20 cellular contexts compared by ENCODE assay signal in genomic region chr4:155539746-155540145, GRCh38.
DNase-seq lines count a peak whose midpoint lies in the region; ATAC-seq and TF ChIP-seq lines count a peak whose summit lies in the region.
"Had no signal": no experiment of that assay in that cellular context is flagged by ENCODE, and none has a peak within 500 bp of the region (broad histone marks: within the 10 kb centered on the region; RNA-seq: fewer than 3 reads in every experiment).

No MANE protein-coding gene starts in this region.

- no peaks in the 10 kb centered on the region for H3K9me3 ChIP-seq in Karpas-422 (ENCODE audit: low read length)

- TF ChIP-seq CTCF in astrocyte of the spinal cord (IDR thresholded peaks at IDR 0.05; ENCODE audit: low read depth, low read length) = no peak
- TF ChIP-seq CTCF in fibroblast of mammary gland (conservative IDR thresholded peaks at IDR 0.05; ENCODE audit: control insufficient read depth, insufficient read depth, low read depth, low read length) = no peak

- H3K36me3 ChIP-seq in Karpas-422 (ENCODE audit: insufficient read depth, low read length) = no peaks in the 10 kb centered on the region

- no peaks in the 10 kb centered on the region for H3K9me2 ChIP-seq in Karpas-422 (replicated peaks; ENCODE audit: insufficient read depth, low read length)

- H3K79me2 ChIP-seq in Karpas-422 (ENCODE audit: low read length) = no peaks in the 10 kb centered on the region

- no peak overlapping the region for H3K9ac ChIP-seq in Karpas-422 (ENCODE audit: low read length)

- H3K4me3 ChIP-seq in Karpas-422 (ENCODE audit: low read length) (no peak overlapping the region), astrocyte of the spinal cord (ENCODE audit: low read depth, low read length) (no peak overlapping the region), fibroblast of mammary gland (ENCODE audit: control insufficient read depth, low read depth, low read length) (no peak overlapping the region)

- no peaks in the 10 kb centered on the region for H4K20me1 ChIP-seq in Karpas-422 (ENCODE audit: insufficient read depth, low read depth, low read length)

- ATAC-seq in GM18867 (IDR thresholded peaks at IDR 0.05; ENCODE audit: unreplicated experiment) = no peak

- peaks cover 47% of the 10 kb centered on the region for H3K4me1 ChIP-seq in Karpas-422 (ENCODE audit: low read length)

- DNase-seq in Karpas-422 (no peak), astrocyte of the spinal cord (ENCODE audit: low read depth, low spot score) (peak; percentile 36), fibroblast of mammary gland (ENCODE audit: low read depth) (peak; percentile 59), renal cortical epithelial cell (ENCODE audit: low read depth) (peak; percentile 60), NCI-H2196 (lab: John Stamatoyannopoulos, UW; ENCODE audit: unreplicated experiment) (no peak), NCI-H2196 treated with DMSO at 0.1 percent for 48 hours (lab: John Stamatoyannopoulos, UW; ENCODE audit: unreplicated experiment) (no peak)
- no peak for DNase-seq in stimulated activated naive CD4-positive, alpha-beta T cell treated with Interleukin-2 at 50 U/mL for 16 hours (lab: John Stamatoyannopoulos, UW)
- DNase-seq: C1 segment of cervical spinal cord, DMS 273 treated with DMSO at 0.1 percent for 48 hours, GF-D8, GOT3, KG1, MM.1S, NCI-H1092 treated with DMSO at 0.1 percent for 48 hours, NCI-H1694, NCI-H446 treated with DMSO at 0.1 percent for 48 hours, OCI-M1, RPMI8226, SIG-M5 had no signal

- H3K27me3 ChIP-seq in Karpas-422 (ENCODE audit: low read length) = no peaks in the 10 kb centered on the region

- H2AFZ ChIP-seq in Karpas-422 (ENCODE audit: low read length) = peak overlapping the region; percentile 96

- no peak overlapping the region for H3K4me2 ChIP-seq in Karpas-422 (ENCODE audit: low read depth, low read length, poor library complexity, severe bottlenecking)

- H3K27ac ChIP-seq in Karpas-422 (ENCODE audit: low read length) = no peak overlapping the region

- in situ Hi-C loops in astrocyte of the spinal cord (cut with HindIII; ENCODE audit: low sequenced_read_pairs) = no loop called here

Comparison
In these comparisons a context has a peak if more than half of its experiments do, and no peak if none do; other contexts are left out.
1. DNase-seq: peak in astrocyte of the spinal cord (single experiment), fibroblast of mammary gland (single experiment) and renal cortical epithelial cell (single experiment); none in Karpas-422 (single experiment), stimulated activated naive CD4-positive, alpha-beta T cell treated with Interleukin-2 at 50 U/mL for 16 hours (single experiment), NCI-H2196 (single experiment) and NCI-H2196 treated with DMSO at 0.1 percent for 48 hours (single experiment).